In the genomic region with DNA sequence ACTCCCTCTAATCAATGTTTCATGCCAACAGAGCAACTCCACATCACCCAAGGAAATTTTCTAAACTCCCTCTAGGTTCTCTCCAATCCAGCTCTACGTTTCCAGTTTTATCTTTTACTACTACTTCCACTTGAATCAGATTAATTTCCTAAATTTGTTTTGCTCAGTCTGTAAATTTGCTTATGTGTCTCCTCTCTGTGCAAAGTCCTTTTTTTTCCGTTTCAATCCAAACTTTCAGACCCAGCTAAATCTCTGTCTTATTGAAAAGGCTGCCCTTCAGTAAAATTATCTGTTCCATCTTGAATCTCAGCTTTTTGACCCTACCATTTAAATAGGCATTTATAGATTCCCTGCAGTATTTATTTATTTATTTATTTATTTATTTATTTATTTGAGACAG, we compare ENCODE assay signal across 11 cellular contexts.
"Had no signal": no experiment of that assay in that cellular context is flagged by ENCODE, and none has a peak within 500 bp of the region (broad histone marks: within the 10 kb centered on the region; RNA-seq: fewer than 3 reads in every experiment).

No MANE protein-coding gene starts in this region.

- H3K36me3 ChIP-seq: HAP-1 had no signal

- ATAC-seq: GM23338, HCT116 had no signal

- DNase-seq: GM23248, GOT3, H7, H9, HCEC 1CT, HFFc6 had no signal

- H3K27ac ChIP-seq: GM23248 had no signal

- H3K9me3 ChIP-seq: HAP-1 had no signal

- FAIRE-seq: H1, H54 had no signal

- H2AFZ ChIP-seq: GM23248, GM23338 had no signal

- H3K9ac ChIP-seq: GM23248 had no signal

- H3K4me3 ChIP-seq: GM23248, GM23338, HAP-1 had no signal

- H3K4me2 ChIP-seq: GM23338 had no signal
